9 cellular contexts compared by ENCODE assay signal in genomic region chr20:46087161-46087560, GRCh38. TPM values are rescaled to one million over a fixed set of nuclear protein-coding genes. Genes with fewer than 3 reads are reported as not detected.
DNase-seq lines count a peak whose midpoint lies in the region; ATAC-seq, FAIRE-seq and TF ChIP-seq lines count a peak whose summit lies in the region.
"Had no signal": no experiment of that assay in that cellular context is flagged by ENCODE, and none has a peak within 500 bp of the region (broad histone marks: within the 10 kb centered on the region; RNA-seq: fewer than 3 reads in every experiment).

No MANE protein-coding gene starts in this region.

- H3K27ac ChIP-seq in A549 (no peak overlapping the region), hepatocyte (no peak overlapping the region)

- peaks cover 72% of the 10 kb centered on the region for H4K20me1 ChIP-seq in hepatocyte (ENCODE audit: insufficient read depth, poor library complexity, severe bottlenecking)

- no peak for TF ChIP-seq POLR2A in A549 (IDR thresholded peaks at IDR 0.05; ENCODE audit: low read length)

- no peak for FAIRE-seq in A549 (lab: Jason Lieb, UNC)

- POLR2A ChIA-PET in A549 (lab: Yijun Ruan, JAX), result no interaction called here

- peaks cover 9% of the 10 kb centered on the region for H3K36me3 Mint-ChIP-seq in T-helper 2 cell treated with Interferon-gamma antibody and Interleukin-4, amounts not matched to agents 5 μg/mL and 100 μg/mL, for 36 hours (ENCODE audit: low read depth)

- CTCF ChIA-PET in A549 (lab: Yijun Ruan, JAX), result interaction anchor here (0.7 to 2.4 kb wide), 8 partner anchors 10 to 261 kb away, joined by 3 to 29 read pairs (median 6); no protein-coding TSS in a partner anchor

- peak overlapping the region; percentile 56 for H3K4me3 Mint-ChIP-seq in T-helper 2 cell treated with Interferon-gamma antibody and Interleukin-4, amounts not matched to agents 5 μg/mL and 100 μg/mL, for 36 hours

- H3K27ac Mint-ChIP-seq in T-helper 2 cell treated with Interferon-gamma antibody and Interleukin-4, amounts not matched to agents 5 μg/mL and 100 μg/mL, for 36 hours, result no peak overlapping the region

- H3K4me1 Mint-ChIP-seq in T-helper 2 cell treated with Interferon-gamma antibody and Interleukin-4, amounts not matched to agents 5 μg/mL and 100 μg/mL, for 36 hours (ENCODE audit: low read depth), result peaks cover 23% of the 10 kb centered on the region

- H3K9me2 ChIP-seq in hepatocyte (replicated peaks; ENCODE audit: insufficient read depth), result no peaks in the 10 kb centered on the region

- H3K9me3 ChIP-seq in A549 (no peaks in the 10 kb centered on the region), hepatocyte (ENCODE audit: low read depth) (no peaks in the 10 kb centered on the region)

- H2AFZ ChIP-seq in hepatocyte, result no peak overlapping the region

- ATAC-seq in A549 (no peak), HG02798 (IDR thresholded peaks at IDR 0.05; ENCODE audit: poor library complexity, unreplicated experiment) (no peak)

- no peaks in the 10 kb centered on the region for H3K27me3 ChIP-seq in hepatocyte

- no peaks in the 10 kb centered on the region for H3K9me3 Mint-ChIP-seq in T-helper 2 cell treated with Interferon-gamma antibody and Interleukin-4, amounts not matched to agents 5 μg/mL and 100 μg/mL, for 36 hours

- H3K4me2 ChIP-seq in A549, result peak overlapping the region; percentile 77; the same call in 1 of the 3 replicates
- H3K4me2 ChIP-seq in hepatocyte, result peak overlapping the region; percentile 95

- WGBS in A549 (ENCODE audit: missing lambda C conversion rate), result 70% methylated on average over 8 of the region's 8 CpGs
- WGBS in hepatocyte (ENCODE audit: low lambda C conversion rate, missing lambda C conversion rate), result 61% methylated on average over 8 of the region's 8 CpGs

- no peaks in the 10 kb centered on the region for H3K27me3 Mint-ChIP-seq in T-helper 2 cell treated with Interferon-gamma antibody and Interleukin-4, amounts not matched to agents 5 μg/mL and 100 μg/mL, for 36 hours (ENCODE audit: low read depth)

- TF ChIP-seq CTCF in A549 (IDR thresholded peaks at IDR 0.05) (peak; percentile 46), GM10266 (IDR thresholded peaks at IDR 0.05; ENCODE audit: control insufficient read depth, insufficient read depth, low read depth, missing control alignments) (peak; percentile 29), hepatocyte (IDR thresholded peaks at IDR 0.05; ENCODE audit: poor library complexity) (peak; percentile 46)

- peak; percentile 17 to 20; a peak in 1 of 5 replicates for TF ChIP-seq RAD21 in A549 (conservative IDR thresholded peaks at IDR 0.05 in 1 of 2, IDR thresholded peaks at IDR 0.05 in 1 of 2)

- H3K4me1 ChIP-seq in A549 (peaks cover 45% of the 10 kb centered on the region), hepatocyte (ENCODE audit: insufficient read depth) (peaks cover 43% of the 10 kb centered on the region)

- H3K4me3 ChIP-seq in A549 (no peak overlapping the region), hepatocyte (no peak overlapping the region)

- H3K79me2 ChIP-seq in hepatocyte, result peaks cover 72% of the 10 kb centered on the region

- in situ Hi-C loops in G401 (cut with HindIII; ENCODE audit: low sequenced_read_pairs), result no loop called here

- DNase-seq in A549 (ENCODE audit: low read depth in 1 of 2, low spot score in 1 of 2), result peak in 1 of 2 experiments; percentile 19
- DNase-seq in GM10266 (ENCODE audit: extremely low spot score), result no peak
- no peak for DNase-seq in T-helper 2 cell treated with Interferon-gamma antibody and Interleukin-4, amounts not matched to agents 5 μg/mL and 100 μg/mL, for 36 hours (ENCODE audit: low spot score)
- DNase-seq in hepatocyte (ENCODE audit: low spot score), result no peak
- DNase-seq in G401 (ENCODE audit: low spot score), result no peak
- DNase-seq in NCI-H774 (lab: John Stamatoyannopoulos, UW), result no peak
- DNase-seq in NCI-H146 treated with DMSO at 0.1 percent for 48 hours (lab: John Stamatoyannopoulos, UW; ENCODE audit: unreplicated experiment), result no peak
- DNase-seq: activated gamma-delta T cell treated with Interleukin-2 at 50 U/mL for 16 hours had no signal

- no peak for TF ChIP-seq EP300 in A549 (IDR thresholded peaks at IDR 0.05)

- no peaks in the 10 kb centered on the region for H3K36me3 ChIP-seq in hepatocyte (replicated peaks; ENCODE audit: insufficient read depth, low read depth)

TF ChIP-seq in A549, 52 proteins besides CTCF, POLR2A, EP300 and RAD21:
- TF ChIP-seq SMC3 (IDR thresholded peaks at IDR 0.05), result peak; percentile 49
- no peak for TF ChIP-seq HOXA7 (CRISPR knock-in tag; IDR thresholded peaks at IDR 0.05)
- TF ChIP-seq KDM1A (IDR thresholded peaks at IDR 0.05; ENCODE audit: low read depth), result no peak
TF ChIP-seq in A549: peak in this region for 1.

RNA-seq across cellular contexts. Expression of gene NCOA5, which starts 2.6 kb away (rescaled TPM):
- polyA plus RNA-seq in A549 (2011; rRNA removed) (22.2 and 28.0 TPM in 2 replicates), A549 (2017; fragmentation: RNase III; extraction: RNeasy Plus Mini Kit Qiagen cat#74134 plus additional on column Dnase treatment) (26.2 to 27.2 TPM (median 27.1 TPM) in 3 replicates), hepatocyte (24.1 and 26.2 TPM in 2 replicates)
- 16.9 and 20.0 TPM in 2 replicates for polyA plus RNA-seq in A549 (2012; cell fraction: cytosol; rRNA removed)
- 20.3 and 26.9 TPM in 2 replicates for polyA plus RNA-seq in A549 (2012; cell fraction: nucleus; rRNA removed)
- polyA minus RNA-seq in A549 (2011; rRNA and poly(A)+ RNA removed), result 20.4 and 25.1 TPM in 2 replicates
- 24.0 and 25.6 TPM in 2 replicates for total RNA-seq in hepatocyte
- 7.4 and 13.7 TPM in 2 replicates for total RNA-seq in G401 (2014; rRNA removed; shearing (Covaris generic))

RNA-seq across cellular contexts. Expression of gene CD40, which starts 31.0 kb away (rescaled TPM):
- polyA plus RNA-seq in A549 (2011; rRNA removed) (5.2 and 7.0 TPM in 2 replicates), A549 (2017; fragmentation: RNase III; extraction: RNeasy Plus Mini Kit Qiagen cat#74134 plus additional on column Dnase treatment) (4.7 to 5.7 TPM (median 4.9 TPM) in 3 replicates), hepatocyte (8.0 and 10.3 TPM in 2 replicates)
- polyA plus RNA-seq in A549 (2012; cell fraction: cytosol; rRNA removed), result 7.4 and 7.7 TPM in 2 replicates
- polyA plus RNA-seq in A549 (2012; cell fraction: nucleus; rRNA removed), result 6.6 and 7.3 TPM in 2 replicates
- polyA minus RNA-seq in A549 (2011; rRNA and poly(A)+ RNA removed), result 4.9 and 5.1 TPM in 2 replicates
- 2.8 and 3.2 TPM in 2 replicates for total RNA-seq in hepatocyte
- 0.10 TPM in 1 of 2 replicates, not detected in the other for total RNA-seq in G401 (2014; rRNA removed; shearing (Covaris generic))

RNA-seq across cellular contexts. Expression of gene SLC12A5, which starts 58.1 kb away (rescaled TPM):
- polyA plus RNA-seq in A549 (2011; rRNA removed) (3.0 and 3.5 TPM in 2 replicates), A549 (2017; fragmentation: RNase III; extraction: RNeasy Plus Mini Kit Qiagen cat#74134 plus additional on column Dnase treatment) (10.8 to 11.7 TPM (median 11.5 TPM) in 3 replicates), hepatocyte (3.1 and 4.3 TPM in 2 replicates)
- polyA plus RNA-seq in A549 (2012; cell fraction: cytosol; rRNA removed), result 12.7 and 14.6 TPM in 2 replicates
- 6.4 and 6.7 TPM in 2 replicates for polyA plus RNA-seq in A549 (2012; cell fraction: nucleus; rRNA removed)
- polyA minus RNA-seq in A549 (2011; rRNA and poly(A)+ RNA removed), result 2.9 and 4.9 TPM in 2 replicates
- total RNA-seq in hepatocyte, result 0.57 TPM in 1 of 2 replicates, not detected in the other
- total RNA-seq in G401 (2014; rRNA removed; shearing (Covaris generic)), result 0.03 and 0.43 TPM in 2 replicates
